Comparison of ENCODE assay signal across 24 cellular contexts in genomic region chr3:151983538-151983937, GRCh38.
DNase-seq lines count a peak whose midpoint lies in the region; ATAC-seq, FAIRE-seq and TF ChIP-seq lines count a peak whose summit lies in the region.
"Had no signal": no experiment of that assay in that cellular context is flagged by ENCODE, and none has a peak within 500 bp of the region (broad histone marks: within the 10 kb centered on the region; RNA-seq: fewer than 3 reads in every experiment).

No MANE protein-coding gene starts in this region.

- H3K9ac ChIP-seq in HepG2 (ENCODE audit: insufficient read depth, low read depth, low read length) (no peak overlapping the region), K562 (ENCODE audit: insufficient read depth in 1 of 2, low read depth in 2 of 2, low read length in 2 of 2) (no peak overlapping the region)
- H3K9ac ChIP-seq: BLaER1 had no signal

- H3K9me3 Mint-ChIP-seq in Calu3 (ENCODE audit: low read depth, unreplicated experiment) (no peaks in the 10 kb centered on the region), type B pancreatic cell (no peaks in the 10 kb centered on the region)

- H4K20me1 ChIP-seq in HepG2 (ENCODE audit: insufficient read depth, low read length): no peaks in the 10 kb centered on the region
- no peaks in the 10 kb centered on the region for H4K20me1 ChIP-seq in K562 (replicated peaks; ENCODE audit: control insufficient read depth, insufficient read depth, low read length)
- H4K20me1 ChIP-seq: BLaER1 had no signal

- no peaks in the 10 kb centered on the region for H3K9me3 ChIP-seq in HepG2 (ENCODE audit: low read length)
- H3K9me3 ChIP-seq in right lobe of liver: no peaks in the 10 kb centered on the region
- no peaks in the 10 kb centered on the region for H3K9me3 ChIP-seq in K562 (replicated peaks; ENCODE audit: control insufficient read depth, insufficient read depth, low read depth, low read length)
- H3K9me3 ChIP-seq: BE2C, BLaER1 had no signal

- no peaks in the 10 kb centered on the region for H3K36me3 Mint-ChIP-seq in Calu3 (ENCODE audit: insufficient read depth, unreplicated experiment)
- no peaks in the 10 kb centered on the region for H3K36me3 Mint-ChIP-seq in type B pancreatic cell
- H3K36me3 Mint-ChIP-seq: CD4-positive, alpha-beta memory T cell; CD4-positive, CD25-positive, alpha-beta regulatory T cell had no signal

- no peak overlapping the region for H3K27ac ChIP-seq in HepG2 (ENCODE audit: extremely low read length, insufficient read depth, low read length)
- H3K27ac ChIP-seq in right lobe of liver: no peak overlapping the region
- no peak overlapping the region for H3K27ac ChIP-seq in K562 (ENCODE audit: extremely low read depth, low read depth, low read length)
- H3K27ac ChIP-seq: BLaER1 had no signal

- no peak for ATAC-seq in HepG2
- ATAC-seq in right lobe of liver: no peak
- no peak for ATAC-seq in K562

- BruUV-seq in HepG2 (replicated peaks; lab: Mats Ljungman, UMichigan) (no TSS peak), K562 (replicated peaks; lab: Mats Ljungman, UMichigan) (no TSS peak), Calu3 (replicated peaks; lab: Mats Ljungman, UMichigan) (no TSS peak)

- H3K79me2 ChIP-seq in HepG2 (ENCODE audit: insufficient read depth, low read length) (no peaks in the 10 kb centered on the region), K562 (ENCODE audit: control insufficient read depth, insufficient read depth, low read length) (no peaks in the 10 kb centered on the region)

- FAIRE-seq in HepG2 (lab: Jason Lieb, UNC) (no peak), H54 (lab: Jason Lieb, UNC) (peak; percentile 64), K562 (lab: Jason Lieb, UNC) (no peak)
- FAIRE-seq: A204.1, D721Med, G401.6, GM12892, GM18507 had no signal

- H3K27ac Mint-ChIP-seq in Calu3 (ENCODE audit: unreplicated experiment) (no peak overlapping the region), type B pancreatic cell (no peak overlapping the region)
- H3K27ac Mint-ChIP-seq: CD14-positive monocyte; CD4-positive, alpha-beta memory T cell; CD8-positive, alpha-beta memory T cell had no signal

- H2AFZ ChIP-seq in HepG2 (ENCODE audit: low read length) (no peak overlapping the region), K562 (ENCODE audit: low read depth, low read length) (peak overlapping the region; percentile 49)

- POLR2A ChIA-PET in HepG2 (lab: Yijun Ruan, JAX) (no interaction called here), K562 (lab: Yijun Ruan, JAX) (no interaction called here)

- H3K9me1 ChIP-seq in K562 (ENCODE audit: control insufficient read depth, insufficient read depth, low read length): no peaks in the 10 kb centered on the region

- H3K4me3 ChIP-seq in HepG2 (replicated peaks in 1 of 3; ENCODE audit: insufficient read depth in 1 of 3, low read depth in 2 of 3, low read length in 3 of 3): no peak overlapping the region
- H3K4me3 ChIP-seq in right lobe of liver: no peak overlapping the region
- no peak overlapping the region for H3K4me3 ChIP-seq in K562
- H3K4me3 ChIP-seq: BLaER1 had no signal

- H3K27me3 Mint-ChIP-seq in Calu3 (ENCODE audit: unreplicated experiment) (no peaks in the 10 kb centered on the region), type B pancreatic cell (no peaks in the 10 kb centered on the region)

- no peaks in the 10 kb centered on the region for H3K36me3 ChIP-seq in HepG2 (replicated peaks in 1 of 2; ENCODE audit: control insufficient read depth in 1 of 2, insufficient read depth in 2 of 2, low read length in 2 of 2)
- H3K36me3 ChIP-seq in right lobe of liver: no peaks in the 10 kb centered on the region
- no peaks in the 10 kb centered on the region for H3K36me3 ChIP-seq in K562 (ENCODE audit: control insufficient read depth, insufficient read depth, low read length)
- H3K36me3 ChIP-seq: BE2C, BLaER1 had no signal

- CTCF ChIA-PET in HepG2 (lab: Yijun Ruan, JAX; ENCODE audit: low intra/inter-chr PET ratio, low total read pairs): no interaction called here
- CTCF ChIA-PET in K562 (lab: Yijun Ruan, JAX; ENCODE audit: low intra/inter-chr PET ratio): no interaction called here
- CTCF ChIA-PET in Calu3 (lab: Charles Lee): no interaction called here

- no peak for TF ChIP-seq POLR2A in HepG2 (IDR thresholded peaks at IDR 0.05; ENCODE audit: insufficient read depth in 1 of 2, low read depth in 2 of 2, low read length in 2 of 2)
- no peak for TF ChIP-seq POLR2A in right lobe of liver (IDR thresholded peaks at IDR 0.05)
- TF ChIP-seq POLR2A in H54 (IDR thresholded peaks at IDR 0.05; ENCODE audit: low read depth, low read length): no peak
- TF ChIP-seq POLR2A in K562 (conservative IDR thresholded peaks at IDR 0.05): no peak

- WGBS in HepG2 (ENCODE audit: low lambda C conversion rate): under 1% methylated on average over 7 of the region's 7 CpGs
- 87% methylated on average over 7 of the region's 7 CpGs for WGBS in right lobe of liver (ENCODE audit: insufficient coverage, low coverage, low lambda C conversion rate, missing lambda C conversion rate)
- 21% methylated on average over 7 of the region's 7 CpGs for WGBS in K562 (ENCODE audit: insufficient coverage, low coverage, missing lambda C conversion rate)

- no peak for TF ChIP-seq RAD21 in HepG2 (CRISPR knock-in tag; IDR thresholded peaks at IDR 0.05)
- no peak for TF ChIP-seq RAD21 in K562 (CRISPR knock-in tag; conservative IDR thresholded peaks at IDR 0.05 in 1 of 2, IDR thresholded peaks at IDR 0.05 in 1 of 2)

- DNase-seq in HepG2 (ENCODE audit: low spot score) (no peak), right lobe of liver (no peak), H54 (ENCODE audit: insufficient read length, low spot score) (no peak), K562 (ENCODE audit: extremely low read depth in 1 of 4, low spot score in 3 of 4) (no peak), NCI-H774 (lab: John Stamatoyannopoulos, UW) (no peak), Calu3 (no peak), type B pancreatic cell (ENCODE audit: extremely low spot score, unreplicated experiment) (no peak)
- DNase-seq: 8988T; ACHN; BE2C; C1 segment of cervical spinal cord; CD4-positive, alpha-beta memory T cell; CD4-positive, CD25-positive, alpha-beta regulatory T cell; CD8-positive, alpha-beta memory T cell; COR-L47; DMS79 treated with DMSO at 0.1 percent for 48 hours; GF-D8 had no signal

- TF ChIP-seq CTCF in HepG2 (CRISPR knock-in tag; IDR thresholded peaks at IDR 0.05): no peak
- no peak for TF ChIP-seq CTCF in right lobe of liver (IDR thresholded peaks at IDR 0.05)
- TF ChIP-seq CTCF in K562 (IDR thresholded peaks at IDR 0.05 in 2 of 3, conservative IDR thresholded peaks at IDR 0.05 in 1 of 3; ENCODE audit: insufficient read depth in 2 of 3, low read depth in 1 of 3, low read length in 3 of 3): no peak
- no peak for TF ChIP-seq CTCF in Calu3 (IDR thresholded peaks at IDR 0.05; ENCODE audit: unreplicated experiment)
- TF ChIP-seq CTCF in type B pancreatic cell (conservative IDR thresholded peaks at IDR 0.05): no peak

- no peaks in the 10 kb centered on the region for H3K4me1 Mint-ChIP-seq in Calu3 (ENCODE audit: low read depth, unreplicated experiment)
- H3K4me1 Mint-ChIP-seq in type B pancreatic cell (ENCODE audit: unreplicated experiment): peaks cover 6% of the 10 kb centered on the region
- H3K4me1 Mint-ChIP-seq: CD14-positive monocyte; CD4-positive, alpha-beta memory T cell; CD4-positive, CD25-positive, alpha-beta regulatory T cell; CD8-positive, alpha-beta memory T cell had no signal

- intact Hi-C loops in HepG2 (cut with micrococcal nuclease; ENCODE audit: unreplicated experiment): no loop called here
- intact Hi-C loops in right lobe of liver (cut with DNase I): no loop called here
- intact Hi-C loops in K562 (cut with micrococcal nuclease): no loop called here
- intact Hi-C loops in Calu3 (cut with micrococcal nuclease; ENCODE audit: unreplicated experiment): no loop called here

- no peaks in the 10 kb centered on the region for H3K4me1 ChIP-seq in HepG2 (ENCODE audit: insufficient read depth, low read length)
- H3K4me1 ChIP-seq in right lobe of liver: no peaks in the 10 kb centered on the region
- H3K4me1 ChIP-seq in K562 (replicated peaks in 1 of 2; ENCODE audit: control insufficient read depth in 2 of 2, insufficient read depth in 2 of 2, low read length in 2 of 2): no peaks in the 10 kb centered on the region
- H3K4me1 ChIP-seq: BE2C, BLaER1 had no signal

- no peak overlapping the region for H3K4me2 ChIP-seq in HepG2 (ENCODE audit: low read depth, low read length)
- peak overlapping the region; percentile 33 for H3K4me2 ChIP-seq in K562 (ENCODE audit: insufficient read depth, low read length)
- H3K4me2 ChIP-seq: BLaER1 had no signal

- H3K4me3 Mint-ChIP-seq in Calu3 (ENCODE audit: low read depth, unreplicated experiment) (no peak overlapping the region), type B pancreatic cell (no peak overlapping the region)
- H3K4me3 Mint-ChIP-seq: CD14-positive monocyte; CD4-positive, alpha-beta memory T cell; CD4-positive, CD25-positive, alpha-beta regulatory T cell; CD8-positive, alpha-beta memory T cell had no signal

- in situ Hi-C loops in HepG2 (cut with HindIII; ENCODE audit: extremely low pct_ligation_motif_present, low pct_unique_long_range_greater_than_20kb) (no loop called here), K562 (cut with MboI) (no loop called here)

- H3K27me3 ChIP-seq in HepG2 (ENCODE audit: control insufficient read depth in 1 of 2, insufficient read depth in 2 of 2, low read length in 2 of 2) (no peaks in the 10 kb centered on the region; a peak in 1 of 5 replicates), right lobe of liver (no peaks in the 10 kb centered on the region), K562 (ENCODE audit: control insufficient read depth in 2 of 2, insufficient read depth in 2 of 2, low read length in 2 of 2) (no peaks in the 10 kb centered on the region)
- H3K27me3 ChIP-seq: BE2C, BLaER1 had no signal

- TF ChIP-seq EP300 in HepG2 (IDR thresholded peaks at IDR 0.05; ENCODE audit: low read depth in 2 of 2, low read length in 2 of 2) (no peak), HepG2 (CRISPR knock-in tag; IDR thresholded peaks at IDR 0.05; ENCODE audit: borderline replicate concordance) (no peak), K562 (IDR thresholded peaks at IDR 0.05; ENCODE audit: low read length) (no peak)

TF ChIP-seq in HepG2, 621 proteins besides CTCF, POLR2A, EP300 and RAD21 (continues in another document):
- no peak for TF ChIP-seq ZNF451 (CRISPR knock-in tag; IDR thresholded peaks at IDR 0.05)

TF ChIP-seq in K562, 482 proteins besides CTCF, POLR2A, EP300 and RAD21 (continues in another document):
- TF ChIP-seq USF1 (CRISPR knock-in tag; IDR thresholded peaks at IDR 0.05): peak; percentile 45; the same call in 1 of the 2 replicates
- TF ChIP-seq GABPB2 (CRISPR knock-in tag; conservative IDR thresholded peaks at IDR 0.05): no peak
- TF ChIP-seq RAD51 (IDR thresholded peaks at IDR 0.05; ENCODE audit: borderline replicate concordance, low read depth): peak; percentile 93

Comparison
In these comparisons a context has a peak if more than half of its experiments do, and no peak if none do; other contexts are left out.
1. Of the 241 proteins assayed by ChIP-seq in both HepG2 and K562: peak only in HepG2: none; only in K562: MEIS2 and TFE3; in both: RAD51; in neither: 236; mixed calls (peak in some experiments, not most) for 2.